In the genomic region with DNA sequence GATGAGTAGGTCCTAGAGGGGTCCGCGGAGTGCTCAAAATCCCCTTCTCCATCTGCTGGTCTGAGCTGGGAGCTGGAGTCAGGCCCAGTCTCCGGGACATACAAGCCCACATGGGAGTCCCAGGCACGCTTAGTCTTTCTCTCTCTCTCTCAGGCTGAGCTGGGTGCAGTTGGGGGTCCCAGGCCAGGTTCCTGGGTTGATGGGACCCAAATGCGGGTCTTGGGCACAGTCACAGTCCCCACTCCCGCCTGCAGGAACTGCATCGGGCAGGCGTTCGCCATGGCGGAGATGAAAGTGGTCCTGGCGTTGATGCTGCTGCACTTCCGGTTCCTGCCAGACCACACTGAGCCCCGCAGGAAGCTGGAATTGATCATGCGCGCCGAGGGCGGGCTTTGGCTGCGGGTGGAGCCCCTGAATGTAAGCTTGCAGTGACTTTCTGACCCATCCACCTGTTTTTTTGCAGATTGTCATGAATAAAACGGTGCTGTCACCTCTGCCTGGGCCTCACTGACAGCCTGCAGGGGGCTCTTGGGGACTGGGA, we compare ENCODE assay signal across 18 cellular contexts. TPM values are rescaled to one million over a fixed set of nuclear protein-coding genes. Genes with fewer than 3 reads are reported as not detected.
A peak's percentile ranks its signal among the peaks of the same experiment; 100 is the strongest.
DNase-seq lines count a peak whose midpoint lies in the region; TF ChIP-seq lines count a peak whose summit lies in the region.
"Had no signal": no experiment of that assay in that cellular context is flagged by ENCODE, and none has a peak within 500 bp of the region (broad histone marks: within the 10 kb centered on the region; RNA-seq: fewer than 3 reads in every experiment).

No MANE protein-coding gene starts in this region.

- no peaks in the 10 kb centered on the region for H3K27me3 Mint-ChIP-seq in chondrocyte (ENCODE audit: low read depth)

- peak; percentile 12 for DNase-seq in A673 (ENCODE audit: low spot score)
- no peak for DNase-seq in BE2C
- peak; percentile 18 for DNase-seq in Jurkat, Clone E6-1 (ENCODE audit: low read depth, low spot score)
- DNase-seq in chondrocyte (ENCODE audit: low spot score) = peak; percentile 59
- DNase-seq in UCSD-AML1 (lab: John Stamatoyannopoulos, UW; ENCODE audit: unreplicated experiment) = no peak
- DNase-seq in ACHN = no peak
- DNase-seq in effector CD8-positive, alpha-beta T cell (lab: John Stamatoyannopoulos, UW) = no peak
- DNase-seq: Caco-2; CD4-positive, alpha-beta T cell; DMS153; GF-D8; KBM-7; NCI-H1694 treated with DMSO at 0.1 percent for 48 hours; NCI-H2107; NCI-H69; T-helper 17 cell had no signal

- in situ Hi-C loops in ACHN (cut with HindIII; ENCODE audit: low pct_ligation_motif_present, low pct_unique_long_range_greater_than_20kb, low sequenced_read_pairs) = no loop called here

- CTCF ChIA-PET in A673 (lab: Charles Lee) = no interaction called here

- BruUV-seq in A673 (replicated peaks; lab: Mats Ljungman, UMichigan) = no TSS peak

- H3K4me1 Mint-ChIP-seq in chondrocyte (ENCODE audit: low read depth) = no peaks in the 10 kb centered on the region
- H3K4me1 Mint-ChIP-seq: T-helper 17 cell had no signal

- H3K36me3 ChIP-seq in A673 (ENCODE audit: insufficient read depth, low read length, poor library complexity, severe bottlenecking) (no peaks in the 10 kb centered on the region), BE2C (no peaks in the 10 kb centered on the region)

- H3K4me3 ChIP-seq in A673 (ENCODE audit: low read depth, low read length, poor library complexity, severe bottlenecking) = no peak overlapping the region
- peak overlapping the region; percentile 35 for H3K4me3 ChIP-seq in BE2C (ENCODE audit: low read depth, low read length)
- no peak overlapping the region for H3K4me3 ChIP-seq in Jurkat, Clone E6-1 (ENCODE audit: low read length)

- H3K36me3 Mint-ChIP-seq in chondrocyte (ENCODE audit: low read depth) = no peaks in the 10 kb centered on the region

- intact Hi-C loops in A673 (cut with micrococcal nuclease; ENCODE audit: unreplicated experiment) = no loop called here

- no peak overlapping the region for H3K27ac ChIP-seq in A673 (ENCODE audit: low read depth, low read length, poor library complexity, severe bottlenecking)
- H3K27ac ChIP-seq: RWPE1 had no signal

- peaks cover 13% of the 10 kb centered on the region for H3K9me3 Mint-ChIP-seq in chondrocyte (ENCODE audit: low read depth)
- H3K9me3 Mint-ChIP-seq: CD4-positive, alpha-beta T cell had no signal

- H3K4me1 ChIP-seq in A673 (ENCODE audit: insufficient read depth, low read length, poor library complexity, severe bottlenecking) = no peaks in the 10 kb centered on the region
- no peaks in the 10 kb centered on the region for H3K4me1 ChIP-seq in BE2C
- H3K4me1 ChIP-seq: Caco-2 had no signal

- H3K9me3 ChIP-seq in A673 (ENCODE audit: low read depth, low read length, poor library complexity, severe bottlenecking) (no peaks in the 10 kb centered on the region), BE2C (no peaks in the 10 kb centered on the region)
- H3K9me3 ChIP-seq: Caco-2 had no signal

- no peak overlapping the region for H3K27ac Mint-ChIP-seq in chondrocyte (ENCODE audit: unreplicated experiment)
- H3K27ac Mint-ChIP-seq: CD4-positive, alpha-beta T cell; T-helper 17 cell had no signal

- H3K27me3 ChIP-seq in A673 (replicated peaks; ENCODE audit: insufficient read depth, low read depth, low read length, poor library complexity) (peaks cover 3% of the 10 kb centered on the region), BE2C (no peaks in the 10 kb centered on the region)

- POLR2A ChIA-PET in A673 (lab: Charles Lee; ENCODE audit: low non-redundant PET) = no interaction called here

- TF ChIP-seq CTCF in A673 (conservative IDR thresholded peaks at IDR 0.05; ENCODE audit: low read depth, low read length) (no peak), BE2C (IDR thresholded peaks at IDR 0.05; ENCODE audit: low read depth, low read length) (no peak), chondrocyte (IDR thresholded peaks at IDR 0.05) (no peak)

- no peak overlapping the region for H3K4me3 Mint-ChIP-seq in chondrocyte (ENCODE audit: unreplicated experiment)
- H3K4me3 Mint-ChIP-seq: CD4-positive, alpha-beta T cell; T-helper 17 cell had no signal

RNA-seq across cellular contexts. Expression of a gene that starts 23.8 kb away (rescaled TPM):
- not detected in 2 replicates for total RNA-seq in A673 (2021)
- polyA plus RNA-seq in BE2C (2012; ENCODE audit: insufficient read depth, insufficient read length, low read depth) = 0.43 TPM
- not detected for polyA plus RNA-seq in Jurkat, Clone E6-1 (2012; ENCODE audit: insufficient read depth, insufficient read length)
- not detected in 3 replicates for total RNA-seq in chondrocyte
- polyA plus RNA-seq: AG04450 had no signal

RNA-seq across cellular contexts. Expression of a gene that starts 31.1 kb away (rescaled TPM):
- not detected in 2 replicates for total RNA-seq in A673 (2021)
- polyA plus RNA-seq in BE2C (2012; ENCODE audit: insufficient read depth, insufficient read length, low read depth) = not detected
- polyA plus RNA-seq in Jurkat, Clone E6-1 (2012; ENCODE audit: insufficient read depth, insufficient read length) = not detected
- total RNA-seq in chondrocyte = not detected in 3 replicates
- total RNA-seq: Caco-2; CD4-positive, alpha-beta T cell; T-helper 17 cell had no signal
- polyA plus RNA-seq: AG04450 had no signal

RNA-seq across cellular contexts. Expression of a gene that starts 41.1 kb away (rescaled TPM):
- total RNA-seq in A673 (2021) = not detected in 2 replicates
- not detected for polyA plus RNA-seq in BE2C (2012; ENCODE audit: insufficient read depth, insufficient read length, low read depth)
- polyA plus RNA-seq in Jurkat, Clone E6-1 (2012; ENCODE audit: insufficient read depth, insufficient read length) = not detected
- not detected in 3 replicates for total RNA-seq in chondrocyte
- total RNA-seq: Caco-2; CD4-positive, alpha-beta T cell; T-helper 17 cell had no signal
- polyA plus RNA-seq: AG04450 had no signal

RNA-seq across cellular contexts. Expression of a gene that starts 56.0 kb away (rescaled TPM):
- total RNA-seq in A673 (2021) (not detected in 2 replicates), chondrocyte (not detected in 3 replicates)
- not detected for polyA plus RNA-seq in BE2C (2012; ENCODE audit: insufficient read depth, insufficient read length, low read depth)
- polyA plus RNA-seq in Jurkat, Clone E6-1 (2012; ENCODE audit: insufficient read depth, insufficient read length) = not detected
- total RNA-seq: CD4-positive, alpha-beta T cell had no signal

Comparison
In these comparisons a context has a peak if more than half of its experiments do, and no peak if none do; other contexts are left out.
1. DNase-seq: peak in A673 (single experiment), Jurkat, Clone E6-1 (single experiment) and chondrocyte (single experiment); none in BE2C (single experiment), UCSD-AML1 (single experiment), ACHN (single experiment) and effector CD8-positive, alpha-beta T cell (single experiment).